ENCODE assay signal across 9 cellular contexts in genomic region chr5:43204958-43205357, GRCh38. TPM values are rescaled to one million over a fixed set of nuclear protein-coding genes. Genes with fewer than 3 reads are reported as not detected.
"Had no signal": no experiment of that assay in that cellular context is flagged by ENCODE, and none has a peak within 500 bp of the region (broad histone marks: within the 10 kb centered on the region; RNA-seq: fewer than 3 reads in every experiment).

No MANE protein-coding gene starts in this region.

- H3K4me3 ChIP-seq: GM23248, HAP-1 had no signal

- H3K9me3 Mint-ChIP-seq: HFFc6 had no signal

- H2AFZ ChIP-seq: GM23248 had no signal

- H3K27ac ChIP-seq: GM23248, HL-60, KMS-11 had no signal

- H3K27ac Mint-ChIP-seq: HFFc6 had no signal

- H3K4me3 Mint-ChIP-seq: HFFc6 had no signal

- H3K36me3 ChIP-seq: HAP-1 had no signal

- DNase-seq: GM23248, GOT3, H7, HFFc6, IMR-90, KBM-7 had no signal

- H3K9ac ChIP-seq: GM23248, KMS-11 had no signal

- H3K9me3 ChIP-seq: HAP-1 had no signal

- H3K4me2 ChIP-seq: KMS-11 had no signal

RNA-seq across cellular contexts. Expression of gene NIM1K, which starts 12.9 kb away (rescaled TPM):
- total RNA-seq: H7 had no signal
